In the genomic region with DNA sequence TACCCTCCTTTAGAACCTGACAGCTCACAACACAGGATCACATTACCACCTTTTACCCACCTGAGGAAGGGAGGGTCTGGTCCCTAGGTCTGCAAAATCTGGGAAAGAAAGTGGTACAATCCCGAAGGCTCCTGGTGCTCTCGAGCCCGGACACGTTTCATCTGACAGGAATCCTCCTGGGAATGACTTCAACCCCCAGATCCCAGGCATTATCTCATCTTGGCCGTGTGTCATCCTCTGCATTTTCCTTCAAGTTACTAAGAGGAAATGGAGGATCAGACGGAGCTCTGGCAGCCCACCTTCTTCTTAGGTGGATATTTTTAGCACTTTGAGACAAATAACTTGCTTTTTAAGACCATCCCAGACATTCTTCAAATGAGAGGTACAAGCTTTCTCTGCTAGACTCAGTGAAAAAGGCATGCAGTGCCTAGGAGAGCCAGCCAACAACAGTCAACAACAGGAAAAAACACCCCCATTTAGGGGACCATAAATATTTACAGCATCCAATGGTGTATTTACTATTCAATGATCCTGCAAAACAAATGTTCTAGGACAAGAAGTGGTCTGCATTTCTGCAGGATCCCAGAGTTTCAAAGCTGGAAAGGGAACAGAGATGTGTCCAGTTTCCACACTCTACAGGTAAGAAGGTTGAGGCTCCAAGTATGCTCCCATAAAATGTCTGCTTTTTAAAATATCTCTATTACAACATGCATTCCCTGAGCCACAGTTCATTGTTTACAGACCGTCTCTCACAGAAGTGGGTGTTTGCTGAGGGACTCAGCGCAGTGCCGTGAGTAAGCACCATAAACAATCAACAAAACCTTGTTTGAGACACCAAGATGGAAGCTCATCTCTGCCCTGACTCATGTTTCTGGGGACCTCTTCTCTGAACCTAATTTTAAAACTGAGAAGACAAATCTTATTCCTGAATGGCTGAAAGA, we compare ENCODE assay signal across 13 cellular contexts. TPM values are rescaled to one million over a fixed set of nuclear protein-coding genes. Genes with fewer than 3 reads are reported as not detected.
A peak's percentile ranks its signal among the peaks of the same experiment; 100 is the strongest.
DNase-seq lines count a peak whose midpoint lies in the region; ATAC-seq and TF ChIP-seq lines count a peak whose summit lies in the region.
"Had no signal": no experiment of that assay in that cellular context is flagged by ENCODE, and none has a peak within 500 bp of the region (broad histone marks: within the 10 kb centered on the region; RNA-seq: fewer than 3 reads in every experiment).

No MANE protein-coding gene starts in this region.

- no peak overlapping the region for H3K27ac ChIP-seq in CD4-positive, CD25-positive, alpha-beta regulatory T cell (ENCODE audit: insufficient read depth, low read length, poor library complexity, severe bottlenecking)
- no peak overlapping the region for H3K27ac ChIP-seq in IMR-90 (ENCODE audit: insufficient read depth, low read length)
- H3K27ac ChIP-seq in WERI-Rb-1 = no peak overlapping the region
- H3K27ac ChIP-seq in gastrocnemius medialis = no peak overlapping the region

- H2AK9ac ChIP-seq in IMR-90 (replicated peaks; ENCODE audit: low read depth, low read length, poor library complexity) = no peak overlapping the region

- peaks cover 11% of the 10 kb centered on the region for H3K36me3 Mint-ChIP-seq in CD4-positive, CD25-positive, alpha-beta regulatory T cell
- H3K36me3 Mint-ChIP-seq: natural killer cell treated with Interleukin-12 subunit alpha and Interleukin-12 subunit beta and Interleukin-15 and Interleukin-18, amount 100 ng/mL, for 72 hours had no signal

- intact Hi-C loops in IMR-90 (cut with micrococcal nuclease) = loop anchor here (2.0 kb wide), 1 partner anchor 41 kb away; no protein-coding TSS in a partner anchor
- intact Hi-C loops in gastrocnemius medialis (cut with DNase I; ENCODE audit: low total_unique reads) = no loop called here

- peak overlapping the region; percentile 22; the same call in 1 of the 2 replicates for H3K14ac ChIP-seq in IMR-90 (replicated peaks; ENCODE audit: low read depth, low read length)

- no peak overlapping the region for H3K9ac ChIP-seq in IMR-90 (ENCODE audit: low read depth, low read length)

- H4K20me1 ChIP-seq in IMR-90 (ENCODE audit: insufficient read depth, low read length) = no peaks in the 10 kb centered on the region

- CTCF ChIA-PET in IMR-90 (lab: Yijun Ruan, JAX) = interaction anchor here (0.6 kb wide), 1 partner anchor 272 kb away, joined by 3 read pairs; no protein-coding TSS in a partner anchor

- no peak for DNase-seq in CD4-positive, CD25-positive, alpha-beta regulatory T cell
- DNase-seq in IMR-90 (peak; percentile 87), WERI-Rb-1 (peak; percentile 19), islet precursor cell (peak; percentile 95), GDM1 (lab: John Stamatoyannopoulos, UW) (no peak), gastrocnemius medialis (no peak)
- DNase-seq: erythroblast, NCI-H2081 treated with DMSO at 0.1 percent for 48 hours had no signal

- H3K36me3 ChIP-seq in CD4-positive, CD25-positive, alpha-beta regulatory T cell (ENCODE audit: control insufficient read depth, insufficient read depth, low read length) = peaks cover 2% of the 10 kb centered on the region
- H3K36me3 ChIP-seq in IMR-90 (ENCODE audit: control insufficient read depth, insufficient read depth, low read length) (no peaks in the 10 kb centered on the region), WERI-Rb-1 (no peaks in the 10 kb centered on the region), gastrocnemius medialis (no peaks in the 10 kb centered on the region)

- H2BK5ac ChIP-seq in IMR-90 (ENCODE audit: low read depth, low read length, poor library complexity, severe bottlenecking) = peak overlapping the region; percentile 31

- no peak overlapping the region; the same call in 1 of the 2 replicates for H3K18ac ChIP-seq in IMR-90 (ENCODE audit: low read depth, low read length)

- POLR2A ChIA-PET in IMR-90 (lab: Charles Lee; ENCODE audit: unreplicated experiment) = no interaction called here

- peaks cover 0 to 2% (median 0%) of the 10 kb centered on the region in 7 donors for H3K9me3 Mint-ChIP-seq in CD4-positive, CD25-positive, alpha-beta regulatory T cell
- H3K9me3 Mint-ChIP-seq: natural killer cell treated with Interleukin-12 subunit alpha and Interleukin-12 subunit beta and Interleukin-15 and Interleukin-18, amount 100 ng/mL, for 72 hours had no signal

- H3K4me2 ChIP-seq in IMR-90 (ENCODE audit: low read depth, low read length) = peak overlapping the region; percentile 11; the same call in 1 of the 2 replicates

- no peak overlapping the region for H4K5ac ChIP-seq in IMR-90 (ENCODE audit: low read depth, low read length)

- no TSS peak for BruUV-seq in IMR-90 (replicated peaks; lab: Mats Ljungman, UMichigan)

- H3K4me1 ChIP-seq in CD4-positive, CD25-positive, alpha-beta regulatory T cell (ENCODE audit: control insufficient read depth, insufficient read depth, low read length, poor library complexity, severe bottlenecking) = no peaks in the 10 kb centered on the region
- H3K4me1 ChIP-seq in IMR-90 (ENCODE audit: control insufficient read depth, insufficient read depth, low read length) (peaks cover 4% of the 10 kb centered on the region), gastrocnemius medialis (no peaks in the 10 kb centered on the region)

- dilution Hi-C loops in IMR-90 (cut with HindIII; ENCODE audit: low sequenced_read_pairs, unreplicated experiment) = no loop called here

- H3K4me3 ChIP-seq in CD4-positive, CD25-positive, alpha-beta regulatory T cell (ENCODE audit: low read depth, low read length) = no peak overlapping the region
- H3K4me3 ChIP-seq in IMR-90 (ENCODE audit: insufficient read depth, low read depth, low read length) (no peak overlapping the region), WERI-Rb-1 (ENCODE audit: low read depth, low read length) (no peak overlapping the region), gastrocnemius medialis (no peak overlapping the region)
- H3K4me3 ChIP-seq: K562 had no signal

- TF ChIP-seq CTCF in IMR-90 (conservative IDR thresholded peaks at IDR 0.05; ENCODE audit: low read depth, low read length) (no peak), WERI-Rb-1 (IDR thresholded peaks at IDR 0.05; ENCODE audit: low read depth, low read length) (no peak), gastrocnemius medialis (IDR thresholded peaks at IDR 0.05 in 4 of 5, conservative IDR thresholded peaks at IDR 0.05 in 1 of 5) (no peak)

- H4K91ac ChIP-seq in IMR-90 (ENCODE audit: insufficient read depth, low read depth, low read length) = no peak overlapping the region; the same call in 1 of the 2 replicates

- H4K8ac ChIP-seq in IMR-90 (ENCODE audit: low read depth in 2 of 2, low read length in 2 of 2) = peak overlapping the region in 1 of 2 experiments; percentile 50; a peak in 2 of 4 replicates

- no peak overlapping the region for H3K56ac ChIP-seq in IMR-90 (ENCODE audit: extremely low read depth, insufficient read depth, low read length)

- ATAC-seq in CD4-positive, CD25-positive, alpha-beta regulatory T cell (ENCODE audit: low read depth in 2 of 2) = no peak
- ATAC-seq in IMR-90 (ENCODE audit: low read depth) = peak; percentile 86
- no peak for ATAC-seq in HG02840 (IDR thresholded peaks at IDR 0.05; ENCODE audit: low FRiP score, unreplicated experiment)
- ATAC-seq in gastrocnemius medialis = no peak
- ATAC-seq in GM19467 (IDR thresholded peaks at IDR 0.05; ENCODE audit: unreplicated experiment) = no peak
- ATAC-seq: K562; natural killer cell treated with Interleukin-12 subunit alpha and Interleukin-12 subunit beta and Interleukin-15 and Interleukin-18, amount 100 ng/mL, for 72 hours had no signal

- no peaks in the 10 kb centered on the region for H3K27me3 ChIP-seq in CD4-positive, CD25-positive, alpha-beta regulatory T cell (ENCODE audit: control insufficient read depth, insufficient read depth, low read length)
- H3K27me3 ChIP-seq in IMR-90 (ENCODE audit: control insufficient read depth, insufficient read depth, low read length) (no peaks in the 10 kb centered on the region), WERI-Rb-1 (ENCODE audit: insufficient read depth, low read depth, severe bottlenecking) (no peaks in the 10 kb centered on the region), gastrocnemius medialis (no peaks in the 10 kb centered on the region)

- TF ChIP-seq RAD21 in IMR-90 (IDR thresholded peaks at IDR 0.05; ENCODE audit: low read length) = no peak

- H3K23ac ChIP-seq in IMR-90 (ENCODE audit: low read depth, low read length) = no peak overlapping the region

- peaks cover 6 to 30% (median 11%) of the 10 kb centered on the region in 4 donors for H3K4me1 Mint-ChIP-seq in CD4-positive, CD25-positive, alpha-beta regulatory T cell

- peak overlapping the region; percentile 36; the same call in 1 of the 2 replicates for H2AK5ac ChIP-seq in IMR-90 (ENCODE audit: low read depth, low read length)

- in situ Hi-C loops in IMR-90 (cut with MboI; ENCODE audit: low sequenced_read_pairs) (no loop called here), gastrocnemius medialis (cut with MboI; ENCODE audit: low sequenced_read_pairs in 4 of 4) (no loop called here)

- peak overlapping the region; percentile 23 for H2AFZ ChIP-seq in IMR-90 (replicated peaks; ENCODE audit: low read length, poor library complexity)

- WGBS in IMR-90 (ENCODE audit: extremely low coverage in 2 of 2, insufficient read length in 1 of 2), 2 experiments = no CpG with 5 or more reads among the region's 9 CpGs

- H2BK120ac ChIP-seq in IMR-90 (ENCODE audit: low read depth, low read length) = peak overlapping the region; percentile 52

- H2BK15ac ChIP-seq in IMR-90 (ENCODE audit: low read depth, low read length) = peak overlapping the region; percentile 43; the same call in 1 of the 3 replicates

- peak overlapping the region; percentile 20 for H2BK20ac ChIP-seq in IMR-90 (ENCODE audit: low read depth, low read length)

- no peaks in the 10 kb centered on the region for H3K79me1 ChIP-seq in IMR-90 (ENCODE audit: low read depth in 1 of 2, low read length in 2 of 2)

- no peaks in the 10 kb centered on the region for H3K27me3 Mint-ChIP-seq in CD4-positive, CD25-positive, alpha-beta regulatory T cell
- H3K27me3 Mint-ChIP-seq: natural killer cell treated with Interleukin-12 subunit alpha and Interleukin-12 subunit beta and Interleukin-15 and Interleukin-18, amount 100 ng/mL, for 72 hours had no signal

- peaks cover 3% of the 10 kb centered on the region; the same call in 1 of the 2 replicates for H3K9me1 ChIP-seq in IMR-90 (ENCODE audit: insufficient read depth, low read length)

- no peaks in the 10 kb centered on the region for H3K9me3 ChIP-seq in CD4-positive, CD25-positive, alpha-beta regulatory T cell (ENCODE audit: control insufficient read depth in 2 of 2, low read length in 2 of 2)
- H3K9me3 ChIP-seq in IMR-90 (ENCODE audit: control insufficient read depth, insufficient read depth, low read length) = peaks cover 2% of the 10 kb centered on the region; the same call in 1 of the 2 replicates
- peaks cover under 1% of the 10 kb centered on the region for H3K9me3 ChIP-seq in WERI-Rb-1 (ENCODE audit: severe bottlenecking)
- peaks cover 0 to 1% (median 0%) of the 10 kb centered on the region in 3 donors for H3K9me3 ChIP-seq in gastrocnemius medialis

- TF ChIP-seq POLR2A in IMR-90 (IDR thresholded peaks at IDR 0.05; ENCODE audit: low read depth, low read length) (no peak), gastrocnemius medialis (IDR thresholded peaks at IDR 0.05) (no peak)

- peak overlapping the region; percentile 11; the same call in 1 of the 2 replicates for H3K4ac ChIP-seq in IMR-90 (ENCODE audit: low read depth, low read length)

- H3K4me3 Mint-ChIP-seq in CD4-positive, CD25-positive, alpha-beta regulatory T cell = no peak overlapping the region
- H3K4me3 Mint-ChIP-seq: CD14-positive monocyte; natural killer cell treated with Interleukin-12 subunit alpha and Interleukin-12 subunit beta and Interleukin-15 and Interleukin-18, amount 100 ng/mL, for 72 hours had no signal

- H3K27ac Mint-ChIP-seq in CD4-positive, CD25-positive, alpha-beta regulatory T cell = peak overlapping the region in 2 of 3 donors; percentile 62 to 75
- H3K27ac Mint-ChIP-seq: CD14-positive monocyte; natural killer cell treated with Interleukin-12 subunit alpha and Interleukin-12 subunit beta and Interleukin-15 and Interleukin-18, amount 100 ng/mL, for 72 hours had no signal

RNA-seq across cellular contexts. Expression of gene ARHGEF3, which starts 38.3 kb away (rescaled TPM):
- total RNA-seq in CD4-positive, CD25-positive, alpha-beta regulatory T cell = 101 TPM
- polyA plus RNA-seq in CD4-positive, CD25-positive, alpha-beta regulatory T cell = 100 to 1,000 TPM in 3 of 4 donors, 10 to 100 TPM in 1; 87.8 to 137 (median 105) TPM
- 2.3 and 2.5 TPM in 2 replicates for total RNA-seq in IMR-90 (2012; rRNA removed)
- polyA plus RNA-seq in IMR-90 (2012; rRNA removed) = 2.1 and 2.4 TPM in 2 replicates
- 1.2 and 1.9 TPM in 2 replicates for polyA plus RNA-seq in IMR-90 (2012; cell fraction: cytosol; rRNA removed)
- polyA plus RNA-seq in IMR-90 (2012; cell fraction: nucleus; rRNA removed; ENCODE audit: low replicate concordance) = 0.71 and 2.2 TPM in 2 replicates
- total RNA-seq in gastrocnemius medialis = 10 to 100 TPM in 1 of 4 donors, 1 to 10 TPM in 3; 3.1 to 11.6 (median 5.7) TPM

Comparison
In these comparisons a context has a peak if more than half of its experiments do, and no peak if none do; other contexts are left out.
1. DNase-seq: peak in IMR-90 (single experiment), WERI-Rb-1 (single experiment) and islet precursor cell (single experiment); none in CD4-positive, CD25-positive, alpha-beta regulatory T cell (0 of 3), GDM1 (single experiment) and gastrocnemius medialis (0 of 2).